In genomic region chr5:135650081-135650480, GRCh38 we compare ENCODE assay signal across 20 cellular contexts.
"Had no signal": no experiment of that assay in that cellular context is flagged by ENCODE, and none has a peak within 500 bp of the region (broad histone marks: within the 10 kb centered on the region; RNA-seq: fewer than 3 reads in every experiment).

No MANE protein-coding gene starts in this region.

- H3K9me3 ChIP-seq: Peyer's patch had no signal

- DNase-seq: activated CD4-positive, alpha-beta T cell treated with anti-CD3 and anti-CD28 coated beads for 4 hours; activated CD4-positive, alpha-beta T cell treated with anti-CD3 and anti-CD28 coated beads, Interleukin-2, amount 50 U/mL, for 4 hours; activated CD8-positive, alpha-beta memory T cell treated with anti-CD3 and anti-CD28 coated beads, Interleukin-2, amount 10 ng/mL, durations not matched to agents 7 days and 5 days; activated CD8-positive, alpha-beta T cell treated with anti-CD3 and anti-CD28 coated beads, Interleukin-2, amount 10 ng/mL, durations not matched to agents 7 days and 5 days; activated effector memory CD4-positive, alpha-beta T cell treated with Interleukin-2 at 50 U/mL for 16 hours; activated naive CD4-positive, alpha-beta T cell; activated T-cell treated with anti-CD3 and anti-CD28 coated beads, Interleukin-2, amount 50 U/mL, for 24 hours; brain microvascular endothelial cell; caudate nucleus; MM.1S; NCI-H1105 treated with DMSO at 0.1 percent for 48 hours; NCI-H1436 treated with DMSO at 0.1 percent for 48 hours; NCI-H187; NCI-H2081; NCI-H510A treated with DMSO at 0.1 percent for 48 hours; Peyer's patch; SHP77 treated with DMSO at 0.1 percent for 48 hours had no signal

- H3K4me3 ChIP-seq: Peyer's patch had no signal

- H3K36me3 Mint-ChIP-seq: activated CD8-positive, alpha-beta memory T cell treated with anti-CD3 and anti-CD28 coated beads, Interleukin-2, amount 10 ng/mL, durations not matched to agents 7 days and 5 days; activated naive CD4-positive, alpha-beta T cell treated with anti-CD3 and anti-CD28 coated beads, Interleukin-2, amount 50 U/mL, for 24 hours had no signal

- H3K4me1 Mint-ChIP-seq: activated CD8-positive, alpha-beta memory T cell treated with anti-CD3 and anti-CD28 coated beads, Interleukin-2, amount 10 ng/mL, durations not matched to agents 7 days and 5 days; activated naive CD4-positive, alpha-beta T cell treated with anti-CD3 and anti-CD28 coated beads, Interleukin-2, amount 50 U/mL, for 24 hours had no signal

- H3K27ac ChIP-seq: brain microvascular endothelial cell, Peyer's patch had no signal

- ATAC-seq: activated CD8-positive, alpha-beta memory T cell treated with anti-CD3 and anti-CD28 coated beads, Interleukin-2, amount 10 ng/mL, durations not matched to agents 7 days and 5 days; activated CD8-positive, alpha-beta T cell treated with anti-CD3 and anti-CD28 coated beads, Interleukin-2, amount 10 ng/mL, durations not matched to agents 7 days and 5 days had no signal

- H3K36me3 ChIP-seq: brain microvascular endothelial cell, Peyer's patch had no signal

- H3K27me3 Mint-ChIP-seq: activated CD8-positive, alpha-beta memory T cell treated with anti-CD3 and anti-CD28 coated beads, Interleukin-2, amount 10 ng/mL, durations not matched to agents 7 days and 5 days; activated naive CD4-positive, alpha-beta T cell treated with anti-CD3 and anti-CD28 coated beads, Interleukin-2, amount 50 U/mL, for 24 hours; activated T-cell treated with anti-CD3 and anti-CD28 coated beads, Interleukin-2, amount 50 U/mL, for 24 hours had no signal

- H3K4me3 Mint-ChIP-seq: activated CD8-positive, alpha-beta memory T cell treated with anti-CD3 and anti-CD28 coated beads, Interleukin-2, amount 10 ng/mL, durations not matched to agents 7 days and 5 days; activated CD8-positive, alpha-beta T cell treated with anti-CD3 and anti-CD28 coated beads, Interleukin-2, amount 10 ng/mL, durations not matched to agents 7 days and 5 days; activated naive CD4-positive, alpha-beta T cell treated with anti-CD3 and anti-CD28 coated beads, Interleukin-2, amount 50 U/mL, for 24 hours; activated T-cell treated with anti-CD3 and anti-CD28 coated beads, Interleukin-2, amount 50 U/mL, for 24 hours; activated T-helper 1 cell treated with anti-CD3 and anti-CD28 coated beads, Interleukin-12 subunit alpha, Interleukin-12 subunit beta, Interleukin-2, Interleukin-4 antibody, amounts not matched to agents 30 ng/mL and 10 ng/mL and 1 ng/mL, durations not matched to agents 14 hours and 24 hours and 36 hours; T-helper 1 cell treated with Interleukin-12 subunit alpha and Interleukin-12 subunit beta and Interleukin-4 antibody, amounts not matched to agents 30 μg/mL and 1 μg/mL, for 36 hours had no signal

- H3K27me3 ChIP-seq: brain microvascular endothelial cell, Peyer's patch had no signal

- H3K27ac Mint-ChIP-seq: activated CD8-positive, alpha-beta memory T cell treated with anti-CD3 and anti-CD28 coated beads, Interleukin-2, amount 10 ng/mL, durations not matched to agents 7 days and 5 days; activated CD8-positive, alpha-beta T cell treated with anti-CD3 and anti-CD28 coated beads, Interleukin-2, amount 10 ng/mL, durations not matched to agents 7 days and 5 days; activated naive CD4-positive, alpha-beta T cell treated with anti-CD3 and anti-CD28 coated beads, Interleukin-2, amount 50 U/mL, for 24 hours; activated T-cell treated with anti-CD3 and anti-CD28 coated beads, Interleukin-2, amount 50 U/mL, for 24 hours; activated T-helper 1 cell treated with anti-CD3 and anti-CD28 coated beads, Interleukin-12 subunit alpha, Interleukin-12 subunit beta, Interleukin-2, Interleukin-4 antibody, amounts not matched to agents 30 ng/mL and 10 ng/mL and 1 ng/mL, durations not matched to agents 14 hours and 24 hours and 36 hours; T-helper 1 cell treated with Interleukin-12 subunit alpha and Interleukin-12 subunit beta and Interleukin-4 antibody, amounts not matched to agents 30 μg/mL and 1 μg/mL, for 36 hours had no signal

- H3K9me3 Mint-ChIP-seq: activated naive CD4-positive, alpha-beta T cell treated with anti-CD3 and anti-CD28 coated beads, Interleukin-2, amount 50 U/mL, for 24 hours; activated T-cell treated with anti-CD3 and anti-CD28 coated beads, Interleukin-2, amount 50 U/mL, for 24 hours; activated T-helper 1 cell treated with anti-CD3 and anti-CD28 coated beads, Interleukin-12 subunit alpha, Interleukin-12 subunit beta, Interleukin-2, Interleukin-4 antibody, amounts not matched to agents 30 ng/mL and 10 ng/mL and 1 ng/mL, durations not matched to agents 14 hours and 24 hours and 36 hours; T-helper 1 cell treated with Interleukin-12 subunit alpha and Interleukin-12 subunit beta and Interleukin-4 antibody, amounts not matched to agents 30 μg/mL and 1 μg/mL, for 36 hours had no signal
